ENCODE assay signal across 1 cellular context in genomic region chr6:142927904-142928303, GRCh38.
TF ChIP-seq lines count a peak whose summit lies in the region.

No MANE protein-coding gene starts in this region.

TF ChIP-seq in HepG2, 621 proteins besides CTCF, POLR2A, EP300 and RAD21 (continued from another document):
- TF ChIP-seq FOXA3 (CRISPR knock-in tag; IDR thresholded peaks at IDR 0.05) (peak; percentile 74), RFX1 (IDR thresholded peaks at IDR 0.05) (peak; percentile 33), GATAD1 (CRISPR knock-in tag; IDR thresholded peaks at IDR 0.05) (0 out of 2 replicates have a peak, but pooled peaks have one; percentile 39), SAP130 (CRISPR knock-in tag; IDR thresholded peaks at IDR 0.05; ENCODE audit: low read depth) (peak; percentile 70), SMAD9 (CRISPR knock-in tag; IDR thresholded peaks at IDR 0.05) (no peak), NRL (CRISPR knock-in tag; IDR thresholded peaks at IDR 0.05; ENCODE audit: borderline replicate concordance) (no peak), GFI1 (CRISPR knock-in tag; IDR thresholded peaks at IDR 0.05; ENCODE audit: borderline replicate concordance) (0 out of 2 replicates have a peak, but pooled peaks have one; percentile 25), IRF2 (CRISPR knock-in tag; IDR thresholded peaks at IDR 0.05) (no peak), GATAD2A (CRISPR knock-in tag; IDR thresholded peaks at IDR 0.05) (peak; percentile 40; the same call in 1 of the 2 replicates), ZBTB44 (CRISPR knock-in tag; IDR thresholded peaks at IDR 0.05) (no peak), ZNF713 (CRISPR knock-in tag; IDR thresholded peaks at IDR 0.05) (no peak), HMGXB4 (CRISPR knock-in tag; IDR thresholded peaks at IDR 0.05; ENCODE audit: borderline replicate concordance in 1 of 2, low read depth in 1 of 2) (peak in 1 of 2 experiments; percentile 70; a peak in 1 of 4 replicates), SOX13 (IDR thresholded peaks at IDR 0.05) (no peak), SOX13 (CRISPR knock-in tag; conservative IDR thresholded peaks at IDR 0.05 in 1 of 2, IDR thresholded peaks at IDR 0.05 in 1 of 2) (peak; percentile 46 to 58; a peak in 1 of 4 replicates), HMG20B (CRISPR knock-in tag; conservative IDR thresholded peaks at IDR 0.05) (no peak), SCMH1 (CRISPR knock-in tag; IDR thresholded peaks at IDR 0.05; ENCODE audit: borderline replicate concordance) (no peak), ZNF652 (CRISPR knock-in tag; IDR thresholded peaks at IDR 0.05; ENCODE audit: borderline replicate concordance, low read depth) (no peak), ZFP1 (CRISPR knock-in tag; IDR thresholded peaks at IDR 0.05) (0 out of 2 replicates have a peak, but pooled peaks have one; percentile 24), MXI1 (IDR thresholded peaks at IDR 0.05; ENCODE audit: borderline replicate concordance, low read depth, low read length) (0 out of 3 replicates have a peak, but pooled peaks have one; percentile 17), MXD1 (CRISPR knock-in tag; IDR thresholded peaks at IDR 0.05) (no peak), ZNF256 (CRISPR knock-in tag; conservative IDR thresholded peaks at IDR 0.05) (no peak), KMT2B (CRISPR knock-in tag; IDR thresholded peaks at IDR 0.05) (peak; percentile 54; the same call in 1 of the 2 replicates), DPF2 (CRISPR knock-in tag; IDR thresholded peaks at IDR 0.05; ENCODE audit: borderline replicate concordance, low read depth) (no peak), STAG1 (CRISPR knock-in tag; IDR thresholded peaks at IDR 0.05) (no peak), KLF13 (CRISPR knock-in tag; IDR thresholded peaks at IDR 0.05) (no peak), ZSCAN25 (CRISPR knock-in tag; IDR thresholded peaks at IDR 0.05) (no peak), ZNF30 (CRISPR knock-in tag; IDR thresholded peaks at IDR 0.05) (no peak), ZNF335 (CRISPR knock-in tag; IDR thresholded peaks at IDR 0.05) (no peak)
- TF ChIP-seq, protein P1, sequence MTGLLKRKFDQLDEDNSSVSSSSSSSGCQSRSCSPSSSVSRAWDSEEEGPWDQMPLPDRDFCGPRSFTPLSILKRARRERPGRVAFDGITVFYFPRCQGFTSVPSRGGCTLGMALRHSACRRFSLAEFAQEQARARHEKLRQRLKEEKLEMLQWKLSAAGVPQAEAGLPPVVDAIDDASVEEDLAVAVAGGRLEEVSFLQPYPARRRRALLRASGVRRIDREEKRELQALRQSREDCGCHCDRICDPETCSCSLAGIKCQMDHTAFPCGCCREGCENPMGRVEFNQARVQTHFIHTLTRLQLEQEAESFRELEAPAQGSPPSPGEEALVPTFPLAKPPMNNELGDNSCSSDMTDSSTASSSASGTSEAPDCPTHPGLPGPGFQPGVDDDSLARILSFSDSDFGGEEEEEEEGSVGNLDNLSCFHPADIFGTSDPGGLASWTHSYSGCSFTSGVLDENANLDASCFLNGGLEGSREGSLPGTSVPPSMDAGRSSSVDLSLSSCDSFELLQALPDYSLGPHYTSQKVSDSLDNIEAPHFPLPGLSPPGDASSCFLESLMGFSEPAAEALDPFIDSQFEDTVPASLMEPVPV (CRISPR knock-in tag; IDR thresholded peaks at IDR 0.05): no peak
- TF ChIP-seq, protein P2, sequence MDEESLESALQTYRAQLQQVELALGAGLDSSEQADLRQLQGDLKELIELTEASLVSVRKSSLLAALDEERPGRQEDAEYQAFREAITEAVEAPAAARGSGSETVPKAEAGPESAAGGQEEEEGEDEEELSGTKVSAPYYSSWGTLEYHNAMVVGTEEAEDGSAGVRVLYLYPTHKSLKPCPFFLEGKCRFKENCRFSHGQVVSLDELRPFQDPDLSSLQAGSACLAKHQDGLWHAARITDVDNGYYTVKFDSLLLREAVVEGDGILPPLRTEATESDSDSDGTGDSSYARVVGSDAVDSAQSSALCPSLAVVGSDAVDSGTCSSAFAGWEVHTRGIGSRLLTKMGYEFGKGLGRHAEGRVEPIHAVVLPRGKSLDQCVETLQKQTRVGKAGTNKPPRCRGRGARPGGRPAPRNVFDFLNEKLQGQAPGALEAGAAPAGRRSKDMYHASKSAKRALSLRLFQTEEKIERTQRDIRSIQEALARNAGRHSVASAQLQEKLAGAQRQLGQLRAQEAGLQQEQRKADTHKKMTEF (CRISPR knock-in tag; IDR thresholded peaks at IDR 0.05): peak; percentile 42; the same call in 1 of the 2 replicates
- TF ChIP-seq, protein P3, sequence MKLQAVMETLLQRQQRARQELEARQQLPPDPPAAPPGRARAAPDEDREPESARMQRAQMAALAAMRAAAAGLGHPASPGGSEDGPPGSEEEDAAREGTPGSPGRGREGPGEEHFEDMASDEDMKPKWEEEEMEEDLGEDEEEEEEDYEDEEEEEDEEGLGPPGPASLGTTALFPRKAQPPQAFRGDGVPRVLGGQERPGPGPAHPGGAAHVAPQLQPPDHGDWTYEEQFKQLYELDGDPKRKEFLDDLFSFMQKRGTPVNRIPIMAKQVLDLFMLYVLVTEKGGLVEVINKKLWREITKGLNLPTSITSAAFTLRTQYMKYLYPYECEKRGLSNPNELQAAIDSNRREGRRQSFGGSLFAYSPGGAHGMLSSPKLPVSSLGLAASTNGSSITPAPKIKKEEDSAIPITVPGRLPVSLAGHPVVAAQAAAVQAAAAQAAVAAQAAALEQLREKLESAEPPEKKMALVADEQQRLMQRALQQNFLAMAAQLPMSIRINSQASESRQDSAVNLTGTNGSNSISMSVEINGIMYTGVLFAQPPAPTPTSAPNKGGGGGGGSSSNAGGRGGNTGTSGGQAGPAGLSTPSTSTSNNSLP (IDR thresholded peaks at IDR 0.05; ENCODE audit: low read depth, low read length): peak; percentile 88; the same call in 1 of the 2 replicates
- TF ChIP-seq, protein P4, sequence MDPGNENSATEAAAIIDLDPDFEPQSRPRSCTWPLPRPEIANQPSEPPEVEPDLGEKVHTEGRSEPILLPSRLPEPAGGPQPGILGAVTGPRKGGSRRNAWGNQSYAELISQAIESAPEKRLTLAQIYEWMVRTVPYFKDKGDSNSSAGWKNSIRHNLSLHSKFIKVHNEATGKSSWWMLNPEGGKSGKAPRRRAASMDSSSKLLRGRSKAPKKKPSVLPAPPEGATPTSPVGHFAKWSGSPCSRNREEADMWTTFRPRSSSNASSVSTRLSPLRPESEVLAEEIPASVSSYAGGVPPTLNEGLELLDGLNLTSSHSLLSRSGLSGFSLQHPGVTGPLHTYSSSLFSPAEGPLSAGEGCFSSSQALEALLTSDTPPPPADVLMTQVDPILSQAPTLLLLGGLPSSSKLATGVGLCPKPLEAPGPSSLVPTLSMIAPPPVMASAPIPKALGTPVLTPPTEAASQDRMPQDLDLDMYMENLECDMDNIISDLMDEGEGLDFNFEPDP (CRISPR knock-in tag; conservative IDR thresholded peaks at IDR 0.05): no peak
- TF ChIP-seq, protein P5, sequence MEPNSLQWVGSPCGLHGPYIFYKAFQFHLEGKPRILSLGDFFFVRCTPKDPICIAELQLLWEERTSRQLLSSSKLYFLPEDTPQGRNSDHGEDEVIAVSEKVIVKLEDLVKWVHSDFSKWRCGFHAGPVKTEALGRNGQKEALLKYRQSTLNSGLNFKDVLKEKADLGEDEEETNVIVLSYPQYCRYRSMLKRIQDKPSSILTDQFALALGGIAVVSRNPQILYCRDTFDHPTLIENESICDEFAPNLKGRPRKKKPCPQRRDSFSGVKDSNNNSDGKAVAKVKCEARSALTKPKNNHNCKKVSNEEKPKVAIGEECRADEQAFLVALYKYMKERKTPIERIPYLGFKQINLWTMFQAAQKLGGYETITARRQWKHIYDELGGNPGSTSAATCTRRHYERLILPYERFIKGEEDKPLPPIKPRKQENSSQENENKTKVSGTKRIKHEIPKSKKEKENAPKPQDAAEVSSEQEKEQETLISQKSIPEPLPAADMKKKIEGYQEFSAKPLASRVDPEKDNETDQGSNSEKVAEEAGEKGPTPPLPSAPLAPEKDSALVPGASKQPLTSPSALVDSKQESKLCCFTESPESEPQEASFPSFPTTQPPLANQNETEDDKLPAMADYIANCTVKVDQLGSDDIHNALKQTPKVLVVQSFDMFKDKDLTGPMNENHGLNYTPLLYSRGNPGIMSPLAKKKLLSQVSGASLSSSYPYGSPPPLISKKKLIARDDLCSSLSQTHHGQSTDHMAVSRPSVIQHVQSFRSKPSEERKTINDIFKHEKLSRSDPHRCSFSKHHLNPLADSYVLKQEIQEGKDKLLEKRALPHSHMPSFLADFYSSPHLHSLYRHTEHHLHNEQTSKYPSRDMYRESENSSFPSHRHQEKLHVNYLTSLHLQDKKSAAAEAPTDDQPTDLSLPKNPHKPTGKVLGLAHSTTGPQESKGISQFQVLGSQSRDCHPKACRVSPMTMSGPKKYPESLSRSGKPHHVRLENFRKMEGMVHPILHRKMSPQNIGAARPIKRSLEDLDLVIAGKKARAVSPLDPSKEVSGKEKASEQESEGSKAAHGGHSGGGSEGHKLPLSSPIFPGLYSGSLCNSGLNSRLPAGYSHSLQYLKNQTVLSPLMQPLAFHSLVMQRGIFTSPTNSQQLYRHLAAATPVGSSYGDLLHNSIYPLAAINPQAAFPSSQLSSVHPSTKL (CRISPR knock-in tag; IDR thresholded peaks at IDR 0.05): 0 out of 2 replicates have a peak, but pooled peaks have one; percentile 17
